17 cellular contexts compared by ENCODE assay signal in the genomic region with DNA sequence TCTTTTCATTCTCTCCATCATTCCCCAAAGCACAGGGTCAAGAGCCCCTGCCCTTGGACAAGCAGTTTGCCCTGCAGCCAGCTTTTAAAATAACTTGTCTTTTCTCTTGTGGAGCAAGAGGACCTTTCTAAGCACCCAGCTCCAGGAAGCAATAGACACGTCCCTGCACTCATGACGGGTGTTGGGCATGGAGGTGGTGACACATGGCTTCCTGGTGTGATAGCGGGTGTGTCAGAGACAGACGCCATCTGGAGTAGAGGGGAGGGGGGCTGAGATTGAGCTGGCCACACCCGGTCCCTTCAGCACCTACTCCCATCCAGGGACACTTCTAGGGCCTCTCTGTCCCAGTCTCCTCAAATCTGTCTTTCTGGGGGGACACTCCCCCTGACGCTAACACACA.
DNase-seq lines count a peak whose midpoint lies in the region; ATAC-seq and TF ChIP-seq lines count a peak whose summit lies in the region.
"Had no signal": no experiment of that assay in that cellular context is flagged by ENCODE, and none has a peak within 500 bp of the region (broad histone marks: within the 10 kb centered on the region; RNA-seq: fewer than 3 reads in every experiment).

No MANE protein-coding gene starts in this region.

- H3K9me3 ChIP-seq in mucosa of descending colon = no peaks in the 10 kb centered on the region
- H3K9me3 ChIP-seq in uterus = no peaks in the 10 kb centered on the region
- H3K9me3 ChIP-seq: pancreas had no signal

- H3K4me3 ChIP-seq in fibroblast of pulmonary artery (replicated peaks; ENCODE audit: low read depth, low read length) = no peak overlapping the region
- H3K4me3 ChIP-seq in mucosa of descending colon = no peak overlapping the region
- H3K4me3 ChIP-seq in uterus = no peak overlapping the region
- H3K4me3 ChIP-seq: esophagus muscularis mucosa, pancreas, spleen had no signal

- H3K36me3 ChIP-seq in mucosa of descending colon (ENCODE audit: low read depth) (no peaks in the 10 kb centered on the region), uterus (no peaks in the 10 kb centered on the region)
- H3K36me3 ChIP-seq: esophagus muscularis mucosa, pancreas, spleen had no signal

- no peak for TF ChIP-seq CTCF in fibroblast of pulmonary artery (IDR thresholded peaks at IDR 0.05; ENCODE audit: low read length, missing control alignments)
- no peak for TF ChIP-seq CTCF in mucosa of descending colon (IDR thresholded peaks at IDR 0.05)
- no peak for TF ChIP-seq CTCF in uterus (IDR thresholded peaks at IDR 0.05)

- H3K4me1 ChIP-seq in mucosa of descending colon (ENCODE audit: low read depth) (no peaks in the 10 kb centered on the region), uterus (no peaks in the 10 kb centered on the region)
- H3K4me1 ChIP-seq: spleen had no signal

- intact Hi-C loops in mucosa of descending colon (cut with DNase I, micrococcal nuclease) = no loop called here
- intact Hi-C loops in uterus (cut with DNase I; ENCODE audit: low total_unique reads) = no loop called here

- H3K27me3 ChIP-seq in uterus = peaks cover 0 to 5% of the 10 kb centered on the region in 2 donors
- H3K27me3 ChIP-seq: pancreas had no signal

- ATAC-seq in mucosa of descending colon = peak; percentile 86
- ATAC-seq: stimulated activated naive B cell treated with anti-CD40 and anti-IgM and Interleukin-4, amounts not matched to agents 10 μg/mL and 1 μg/mL and 100 μg/mL, for 72 hours had no signal

- DNase-seq in D341Med (ENCODE audit: low spot score) = peak; percentile 50
- peak; percentile 53 for DNase-seq in NCI-H510A (lab: John Stamatoyannopoulos, UW)
- peak; percentile 22 for DNase-seq in fibroblast of pulmonary artery (ENCODE audit: low read depth)
- DNase-seq in mucosa of descending colon = peak; percentile 34 to 58 (median 47)
- no peak for DNase-seq in NCI-H345 treated with DMSO at 0.1 percent for 48 hours (lab: John Stamatoyannopoulos, UW; ENCODE audit: unreplicated experiment)
- DNase-seq in NCI-H345 (lab: John Stamatoyannopoulos, UW) = no peak
- DNase-seq in uterus = no peak
- no peak for DNase-seq in medulla oblongata (ENCODE audit: extremely low spot score)
- DNase-seq: activated CD4-positive, CD25-positive, alpha-beta regulatory T cell treated with anti-CD3 and anti-CD28 coated beads, Interleukin-2, amount 50 U/mL, for 72 hours; DMS53; kidney; NCI-H1930; pancreas; spleen; stimulated activated naive B cell treated with anti-CD40 and anti-IgM and Interleukin-4, amounts not matched to agents 10 μg/mL and 1 μg/mL and 100 μg/mL, for 72 hours; T-helper 2 cell had no signal

- no peak for TF ChIP-seq POLR2A in uterus (IDR thresholded peaks at IDR 0.05)

- no peak overlapping the region for H3K27ac ChIP-seq in uterus
- H3K27ac ChIP-seq: esophagus muscularis mucosa, pancreas, spleen had no signal

Comparison
In these comparisons a context has a peak if more than half of its experiments do, and no peak if none do; other contexts are left out.
1. DNase-seq: peak in D341Med (single experiment), NCI-H510A (single experiment), fibroblast of pulmonary artery (single experiment) and mucosa of descending colon (3 of 3); none in NCI-H345 treated with DMSO at 0.1 percent for 48 hours (single experiment), NCI-H345 (single experiment), uterus (0 of 2) and medulla oblongata (single experiment).